ENCODE assay signal across 7 cellular contexts in the genomic region with DNA sequence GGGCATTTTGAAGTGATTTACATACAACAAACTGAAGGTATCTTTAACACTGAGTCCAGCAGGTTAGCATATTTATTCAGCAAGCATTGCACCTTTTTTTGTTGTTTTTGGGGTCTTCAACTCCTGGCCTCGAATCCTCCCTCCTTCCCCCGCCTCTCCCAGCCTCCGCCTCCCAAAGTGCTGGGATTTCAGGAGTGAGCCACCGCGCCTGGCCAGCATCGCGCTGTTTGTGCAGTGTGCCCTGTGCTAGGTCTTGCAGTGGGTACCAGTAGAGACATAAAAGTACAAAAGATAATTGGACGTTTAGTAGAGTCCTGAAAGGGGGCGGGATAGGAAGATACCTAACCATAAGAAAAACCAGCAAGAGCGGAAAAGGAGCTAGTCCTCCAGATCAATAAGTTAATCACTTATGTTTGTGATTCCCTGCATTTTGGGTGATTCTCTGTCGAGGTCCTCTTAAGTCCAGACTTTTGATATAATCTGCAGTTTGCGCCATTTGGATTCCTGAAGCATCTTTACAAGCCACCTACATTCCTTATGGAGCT.
DNase-seq lines count a peak whose midpoint lies in the region; ATAC-seq, FAIRE-seq and TF ChIP-seq lines count a peak whose summit lies in the region.

No MANE protein-coding gene starts in this region.

- ATAC-seq in T-cell (replicated peaks in 1 of 4), result no peak
- ATAC-seq in gastroesophageal sphincter, result no peak

- peaks cover 45 to 49% (median 46%) of the 10 kb centered on the region in 3 donors for H3K4me1 Mint-ChIP-seq in T-cell

- H3K9ac ChIP-seq in smooth muscle cell (ENCODE audit: low read depth), result peak overlapping the region; percentile 81

- H3K4me1 ChIP-seq in gastroesophageal sphincter (peaks cover 2 to 66% (median 14%) of the 10 kb centered on the region in 3 donors), smooth muscle cell (ENCODE audit: low read depth) (peaks cover 17% of the 10 kb centered on the region)

- POLR2A ChIA-PET in T-cell (lab: Charles Lee) (interaction anchor here in 1 of 2 donors (0.6 to 0.9 kb wide), 2 partner anchors 10 to 13 kb away, joined by 5 to 13 read pairs; no protein-coding TSS in a partner anchor), GM10248 (lab: Yijun Ruan, JAX) (interaction anchor here (0.7 kb wide), 1 partner anchor 154 kb away, joined by 12 read pairs; no protein-coding TSS in a partner anchor)

- no peak for TF ChIP-seq CTCF in HL-60 (IDR thresholded peaks at IDR 0.05; ENCODE audit: insufficient read depth, low read length)
- TF ChIP-seq CTCF in gastroesophageal sphincter (IDR thresholded peaks at IDR 0.05), result no peak
- no peak for TF ChIP-seq CTCF in smooth muscle cell (IDR thresholded peaks at IDR 0.05; ENCODE audit: borderline replicate concordance, insufficient read depth, poor library complexity, severe bottlenecking)
- TF ChIP-seq CTCF in GM10248 (IDR thresholded peaks at IDR 0.05; ENCODE audit: control extremely low read depth, extremely low read depth, low read depth, missing control alignments), result no peak

- peak overlapping the region; percentile 89 to 90 for H3K27ac Mint-ChIP-seq in T-cell

- FAIRE-seq in GM19239 (lab: Jason Lieb, UNC), result no peak

- no peaks in the 10 kb centered on the region for H3K27me3 Mint-ChIP-seq in T-cell

- H3F3A ChIP-seq in smooth muscle cell (ENCODE audit: low read depth), result no peaks in the 10 kb centered on the region

- DNase-seq in HL-60 (ENCODE audit: low read depth in 1 of 2, low spot score in 1 of 2) (no peak), T-cell (no peak), smooth muscle cell (lab: John Stamatoyannopoulos, UW; ENCODE audit: unreplicated experiment) (no peak), NCI-H1436 (lab: John Stamatoyannopoulos, UW) (no peak), GM10248 (ENCODE audit: extremely low spot score) (no peak), GM19239 (ENCODE audit: insufficient read length, low spot score) (no peak)

- no peaks in the 10 kb centered on the region for H3K9me3 Mint-ChIP-seq in T-cell

- no peak for TF ChIP-seq POLR2A in gastroesophageal sphincter (IDR thresholded peaks at IDR 0.05)

- H3K27ac ChIP-seq in HL-60 (replicated peaks) (peak overlapping the region; percentile 88), gastroesophageal sphincter (peak overlapping the region in 1 of 4 donors; percentile 78), smooth muscle cell (ENCODE audit: low read depth) (no peak overlapping the region)

- peak overlapping the region; percentile 87 to 93 (median 92) for H3K4me3 Mint-ChIP-seq in T-cell

- CTCF ChIA-PET in T-cell (lab: Charles Lee) (interaction anchor here in 1 of 2 donors (0.6 to 1.1 kb wide), 2 partner anchors 10 to 38 kb away, joined by 3 read pairs; no protein-coding TSS in a partner anchor), GM10248 (lab: Yijun Ruan, JAX) (interaction anchor here (0.6 to 4.8 kb wide), 6 partner anchors 8 to 40 kb away, joined by 3 to 18 read pairs (median 6); no protein-coding TSS in a partner anchor)

- H3K36me3 Mint-ChIP-seq in T-cell, result peaks cover 4% of the 10 kb centered on the region

- H3K9me3 ChIP-seq in gastroesophageal sphincter (no peaks in the 10 kb centered on the region), smooth muscle cell (replicated peaks; ENCODE audit: low read depth) (no peaks in the 10 kb centered on the region)

- H3K4me3 ChIP-seq in HL-60 (replicated peaks; ENCODE audit: insufficient read depth, low read length) (peak overlapping the region; percentile 94), gastroesophageal sphincter (peak overlapping the region; percentile 53 to 59), smooth muscle cell (peak overlapping the region; percentile 83)

- peaks cover 40% of the 10 kb centered on the region for H3K79me2 ChIP-seq in smooth muscle cell (ENCODE audit: low read depth)

- peak overlapping the region; percentile 97 for H3K4me2 ChIP-seq in smooth muscle cell

- no peak for TF ChIP-seq EP300 in gastroesophageal sphincter (IDR thresholded peaks at IDR 0.05)

- H3K36me3 ChIP-seq in gastroesophageal sphincter (no peaks in the 10 kb centered on the region), smooth muscle cell (ENCODE audit: low read depth) (no peaks in the 10 kb centered on the region)

- H3K27me3 ChIP-seq in HL-60 (ENCODE audit: insufficient read depth, poor library complexity, severe bottlenecking), result no peaks in the 10 kb centered on the region
- no peaks in the 10 kb centered on the region for H3K27me3 ChIP-seq in gastroesophageal sphincter
- no peaks in the 10 kb centered on the region for H3K27me3 ChIP-seq in smooth muscle cell (ENCODE audit: low read depth)

- 54% methylated on average over 12 of the region's 12 CpGs; no CpG with 5 or more reads in 1 of the 2 donors for WGBS in gastroesophageal sphincter (ENCODE audit: low coverage in 1 of 2), 2 donors
- 21% methylated on average over 12 of the region's 12 CpGs for WGBS in smooth muscle cell (ENCODE audit: low lambda C conversion rate)

- peak overlapping the region; percentile 46 for H2AFZ ChIP-seq in smooth muscle cell (ENCODE audit: low read depth)

- H4K20me1 ChIP-seq in smooth muscle cell (ENCODE audit: low read depth), result peaks cover 32% of the 10 kb centered on the region
